Comparison of ENCODE assay signal across 8 cellular contexts in the genomic region with DNA sequence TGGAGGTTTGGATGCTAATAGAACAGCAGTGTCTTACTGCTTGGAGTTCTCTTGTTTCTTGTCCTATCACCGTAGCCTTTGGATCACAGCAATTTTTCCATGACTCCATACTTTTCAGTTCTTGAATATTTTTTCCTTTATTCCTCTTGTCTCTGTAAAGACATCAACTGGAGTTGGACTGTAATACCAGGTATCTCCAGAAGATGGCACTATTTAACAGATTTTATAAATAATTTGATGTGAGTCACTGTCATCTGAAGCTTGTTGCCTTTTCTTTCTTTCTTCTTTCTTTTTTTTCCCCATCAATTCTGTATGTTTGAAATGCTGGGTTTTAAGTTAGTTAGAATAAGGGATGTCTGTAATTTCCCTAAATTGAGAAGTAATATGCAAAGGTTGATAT. TPM values are rescaled to one million over a fixed set of nuclear protein-coding genes. Genes with fewer than 3 reads are reported as not detected.
DNase-seq lines count a peak whose midpoint lies in the region; ATAC-seq, FAIRE-seq and TF ChIP-seq lines count a peak whose summit lies in the region.

No MANE protein-coding gene starts in this region.

- H3K27me3 ChIP-seq in prostate gland (replicated peaks; ENCODE audit: insufficient read depth) = no peaks in the 10 kb centered on the region

- no peak overlapping the region for H3K27ac ChIP-seq in OCI-LY7 (ENCODE audit: low read depth, low read length, poor library complexity, severe bottlenecking)
- no peak overlapping the region for H3K27ac ChIP-seq in prostate gland

- H2AFZ ChIP-seq in OCI-LY7 (ENCODE audit: low read length) = no peak overlapping the region

- ATAC-seq in GM21619 (IDR thresholded peaks at IDR 0.05; ENCODE audit: unreplicated experiment) = no peak
- ATAC-seq in GM19351 (IDR thresholded peaks at IDR 0.05; ENCODE audit: unreplicated experiment) = no peak

- DNase-seq in AG20443 (ENCODE audit: low spot score) (peak; percentile 9), GM12891 (ENCODE audit: insufficient read length, low spot score) (no peak), OCI-LY7 (ENCODE audit: low spot score) (peak; percentile 19), erythroblast (lab: John Stamatoyannopoulos, UW) (peak; percentile 55 to 78), prostate gland (ENCODE audit: low spot score) (no peak), DMS114 treated with DMSO at 0.1 percent for 48 hours (lab: John Stamatoyannopoulos, UW; ENCODE audit: unreplicated experiment) (no peak)

- intact Hi-C loops in OCI-LY7 (cut with micrococcal nuclease; ENCODE audit: unreplicated experiment) (no loop called here), prostate gland (cut with DNase I) (no loop called here)

- H3K36me3 ChIP-seq in OCI-LY7 (ENCODE audit: insufficient read depth, low read length) = peaks cover 62% of the 10 kb centered on the region
- no peaks in the 10 kb centered on the region for H3K36me3 ChIP-seq in prostate gland

- FAIRE-seq in GM12891 (lab: Jason Lieb, UNC) = peak; percentile 35

- WGBS in prostate gland = 69% methylated on average over 1 of the region's 1 CpG

- no peaks in the 10 kb centered on the region for H3K9me2 ChIP-seq in OCI-LY7 (ENCODE audit: insufficient read depth, low read length)

- POLR2A ChIA-PET in OCI-LY7 (lab: Charles Lee) = no interaction called here

- H3K4me1 ChIP-seq in OCI-LY7 (ENCODE audit: insufficient read depth, low read length, poor library complexity, severe bottlenecking) = no peaks in the 10 kb centered on the region
- H3K4me1 ChIP-seq in prostate gland (replicated peaks) = no peaks in the 10 kb centered on the region

- no peaks in the 10 kb centered on the region for H3K79me2 ChIP-seq in OCI-LY7 (ENCODE audit: insufficient read depth, low read depth, low read length)

- H3K4me3 ChIP-seq in OCI-LY7 (ENCODE audit: low read depth, low read length, poor library complexity, severe bottlenecking) (no peak overlapping the region), prostate gland (no peak overlapping the region)

- no peaks in the 10 kb centered on the region; the same call in 1 of the 2 replicates for H4K20me1 ChIP-seq in OCI-LY7 (ENCODE audit: insufficient read depth, low read length)

- H3K4me2 ChIP-seq in OCI-LY7 (ENCODE audit: low read length) = no peak overlapping the region

- CTCF ChIA-PET in OCI-LY7 (lab: Charles Lee; ENCODE audit: unreplicated experiment) = no interaction called here

- TF ChIP-seq CTCF in OCI-LY7 (conservative IDR thresholded peaks at IDR 0.05; ENCODE audit: low read length) (peak; percentile 78), prostate gland (IDR thresholded peaks at IDR 0.05) (peak; percentile 35 to 59 (median 50))

- H3K9me3 ChIP-seq in OCI-LY7 (ENCODE audit: low read length) = no peaks in the 10 kb centered on the region
- no peaks in the 10 kb centered on the region for H3K9me3 ChIP-seq in prostate gland

- TF ChIP-seq POLR2A in GM12891 (IDR thresholded peaks at IDR 0.05; ENCODE audit: low read depth, low read length) (no peak), erythroblast (IDR thresholded peaks at IDR 0.05; ENCODE audit: low read length) (no peak), prostate gland (IDR thresholded peaks at IDR 0.05) (no peak)

- no TSS peak for BruUV-seq in OCI-LY7 (replicated peaks; lab: Mats Ljungman, UMichigan)

TF ChIP-seq in GM12891, 5 proteins besides CTCF, POLR2A, EP300 and RAD21:
- TF ChIP-seq PAX5 (IDR thresholded peaks at IDR 0.05; ENCODE audit: insufficient read depth, low read length, severe bottlenecking) = no peak
- no peak for TF ChIP-seq SPI1 (IDR thresholded peaks at IDR 0.05; ENCODE audit: low read depth, low read length)
- TF ChIP-seq POLR2AphosphoS5 (IDR thresholded peaks at IDR 0.05; ENCODE audit: low read depth, low read length) = no peak
- no peak for TF ChIP-seq TAF1 (IDR thresholded peaks at IDR 0.05; ENCODE audit: low read depth, low read length)
- no peak for TF ChIP-seq POU2F2 (IDR thresholded peaks at IDR 0.05; ENCODE audit: low read depth, low read length)

RNA-seq across cellular contexts. Expression of a gene that starts 24.1 kb away (rescaled TPM):
- 76.7 TPM for polyA plus RNA-seq in GM12891 (2012; ENCODE audit: low read depth, missing spikeins)
- 13.5 and 14.5 TPM in 2 replicates for total RNA-seq in OCI-LY7 (2014; rRNA removed; shearing (Covaris generic))
- total RNA-seq in OCI-LY7 (2022) (96.6 and 101 TPM in 2 replicates), prostate gland (10 to 100 TPM; 14.9 to 77.4 TPM)

Comparison
In these comparisons a context has a peak if more than half of its experiments do, and no peak if none do; other contexts are left out.
1. DNase-seq: peak in AG20443 (single experiment), OCI-LY7 (single experiment) and erythroblast (2 of 2); none in GM12891 (single experiment), prostate gland (single experiment) and DMS114 treated with DMSO at 0.1 percent for 48 hours (single experiment).